In genomic region chr14:59293934-59294661, GRCh38 we compare ENCODE assay signal across 19 cellular contexts.
DNase-seq lines count a peak whose midpoint lies in the region; ATAC-seq, FAIRE-seq and TF ChIP-seq lines count a peak whose summit lies in the region.
"Had no signal": no experiment of that assay in that cellular context is flagged by ENCODE, and none has a peak within 500 bp of the region (broad histone marks: within the 10 kb centered on the region; RNA-seq: fewer than 3 reads in every experiment).

No MANE protein-coding gene starts in this region.

- peaks cover 13% of the 10 kb centered on the region for H3K4me1 ChIP-seq in astrocyte (ENCODE audit: insufficient read depth, low read length)
- H3K4me1 ChIP-seq in right cardiac atrium (ENCODE audit: control insufficient read depth, insufficient read depth, low read length), result peaks cover 17% of the 10 kb centered on the region
- peaks cover 0 to 46% (median 36%) of the 10 kb centered on the region in 4 donors for H3K4me1 ChIP-seq in sigmoid colon
- H3K4me1 ChIP-seq: colonic mucosa had no signal

- H3K79me2 ChIP-seq in astrocyte (ENCODE audit: insufficient read depth, low read length), result peaks cover 2% of the 10 kb centered on the region

- no peak for TF ChIP-seq EP300 in sigmoid colon (IDR thresholded peaks at IDR 0.05)

- peaks cover 29% of the 10 kb centered on the region for H3K4me1 Mint-ChIP-seq in astrocyte (ENCODE audit: low read depth, unreplicated experiment)

- peak overlapping the region; percentile 10 for H3K4me2 ChIP-seq in astrocyte (ENCODE audit: low read length)

- H3K4me3 ChIP-seq in astrocyte (ENCODE audit: insufficient read depth, low read depth, low read length) (no peak overlapping the region), right cardiac atrium (ENCODE audit: low read length) (no peak overlapping the region), sigmoid colon (no peak overlapping the region)
- H3K4me3 ChIP-seq: colonic mucosa, K562, right lobe of liver had no signal

- no peaks in the 10 kb centered on the region for H4K20me1 ChIP-seq in astrocyte (ENCODE audit: insufficient read depth, low read length)

- H3K27ac Mint-ChIP-seq in astrocyte (ENCODE audit: unreplicated experiment), result no peak overlapping the region
- H3K27ac Mint-ChIP-seq: activated CD4-positive, alpha-beta memory T cell treated with anti-CD3 and anti-CD28 coated beads for 36 hours; CD4-positive, CD25-positive, alpha-beta regulatory T cell; natural killer cell had no signal

- TF ChIP-seq POLR2A in sigmoid colon (IDR thresholded peaks at IDR 0.05), result no peak

- no peak for FAIRE-seq in astrocyte (lab: Jason Lieb, UNC)
- FAIRE-seq: K562, TTC549 had no signal

- no peak overlapping the region for H2AFZ ChIP-seq in astrocyte (ENCODE audit: low read depth, low read length)

- no peak overlapping the region for H3K4me3 Mint-ChIP-seq in astrocyte (ENCODE audit: unreplicated experiment)
- H3K4me3 Mint-ChIP-seq: activated CD4-positive, alpha-beta memory T cell treated with anti-CD3 and anti-CD28 coated beads for 36 hours; CD4-positive, CD25-positive, alpha-beta regulatory T cell; natural killer cell had no signal

- H3K36me3 ChIP-seq in astrocyte (ENCODE audit: insufficient read depth, low read length), result no peaks in the 10 kb centered on the region
- H3K36me3 ChIP-seq in sigmoid colon, result peaks cover 0 to 21% (median 9%) of the 10 kb centered on the region in 4 donors
- H3K36me3 ChIP-seq: colonic mucosa, right lobe of liver had no signal

- ATAC-seq in right cardiac atrium (peak; percentile 93 to 95), GM19467 (IDR thresholded peaks at IDR 0.05; ENCODE audit: unreplicated experiment) (no peak), HG03025 (IDR thresholded peaks at IDR 0.05; ENCODE audit: low FRiP score, unreplicated experiment) (no peak)
- ATAC-seq: HCT116, K562, natural killer cell, right lobe of liver had no signal

- peaks cover 20% of the 10 kb centered on the region for H3K36me3 Mint-ChIP-seq in astrocyte (ENCODE audit: low read depth, unreplicated experiment)
- H3K36me3 Mint-ChIP-seq: natural killer cell had no signal

- 42% methylated on average over 8 of the region's 8 CpGs for WGBS in right cardiac atrium
- WGBS in sigmoid colon, 2 donors, result 84 to 88% methylated on average over 8 of the region's 8 CpGs

- intact Hi-C loops in right cardiac atrium (cut with DNase I) (no loop called here), sigmoid colon (cut with DNase I) (no loop called here)

- H3K9ac ChIP-seq in astrocyte (ENCODE audit: low read length), result no peak overlapping the region

- H3K27me3 ChIP-seq in astrocyte (ENCODE audit: insufficient read depth, low read length), result no peaks in the 10 kb centered on the region
- no peaks in the 10 kb centered on the region for H3K27me3 ChIP-seq in right cardiac atrium (ENCODE audit: control insufficient read depth, insufficient read depth)
- H3K27me3 ChIP-seq in sigmoid colon, result no peaks in the 10 kb centered on the region
- H3K27me3 ChIP-seq: colonic mucosa, right lobe of liver had no signal

- peak overlapping the region; percentile 59 for H3K27ac ChIP-seq in astrocyte (ENCODE audit: low read depth, low read length)
- peak overlapping the region; percentile 11 for H3K27ac ChIP-seq in right cardiac atrium (ENCODE audit: low read length)
- H3K27ac ChIP-seq in sigmoid colon, result peak overlapping the region; percentile 40 to 72 (median 68)
- H3K27ac ChIP-seq: colonic mucosa had no signal

- H3K27me3 Mint-ChIP-seq in astrocyte (ENCODE audit: low read depth, unreplicated experiment), result no peaks in the 10 kb centered on the region
- H3K27me3 Mint-ChIP-seq: activated CD4-positive, alpha-beta memory T cell treated with anti-CD3 and anti-CD28 coated beads for 36 hours; CD4-positive, CD25-positive, alpha-beta regulatory T cell had no signal

- H3K9me3 Mint-ChIP-seq in astrocyte (ENCODE audit: unreplicated experiment), result no peaks in the 10 kb centered on the region
- H3K9me3 Mint-ChIP-seq: activated CD4-positive, alpha-beta memory T cell treated with anti-CD3 and anti-CD28 coated beads for 36 hours; CD4-positive, CD25-positive, alpha-beta regulatory T cell; natural killer cell had no signal

- H3K9me3 ChIP-seq in astrocyte (ENCODE audit: insufficient read depth, low read depth, low read length) (no peaks in the 10 kb centered on the region), right cardiac atrium (ENCODE audit: control insufficient read depth, low read length) (no peaks in the 10 kb centered on the region), sigmoid colon (no peaks in the 10 kb centered on the region)
- H3K9me3 ChIP-seq: colonic mucosa, right lobe of liver had no signal

- TF ChIP-seq CTCF in astrocyte (IDR thresholded peaks at IDR 0.05; ENCODE audit: insufficient read depth, low read depth, low read length) (no peak), sigmoid colon (IDR thresholded peaks at IDR 0.05) (no peak), GM10266 (IDR thresholded peaks at IDR 0.05; ENCODE audit: control insufficient read depth, insufficient read depth, low read depth, missing control alignments) (no peak)

- DNase-seq in AG08395 (ENCODE audit: low spot score) (peak; percentile 31), astrocyte (ENCODE audit: low read depth) (peak; percentile 68), right cardiac atrium (peak; percentile 81 to 91 (median 88)), sigmoid colon (no peak), GM10266 (ENCODE audit: extremely low spot score) (no peak)
- no peak for DNase-seq in stimulated activated CD8-positive, alpha-beta memory T cell treated with anti-CD3 and anti-CD28 coated beads, Interleukin-4, amount 100 ng/mL, for 48 hours
- DNase-seq: activated CD4-positive, alpha-beta memory T cell treated with anti-CD3 and anti-CD28 coated beads for 36 hours; CD4-positive, CD25-positive, alpha-beta regulatory T cell; colonic mucosa; DND-41; natural killer cell; right lobe of liver; SIG-M5; stimulated activated CD4-positive, alpha-beta T cell treated with anti-CD3 and anti-CD28 coated beads, Interleukin-4, amount 100 ng/mL, for 4 hours had no signal

Comparison
In these comparisons a context has a peak if more than half of its experiments do, and no peak if none do; other contexts are left out.
1. DNase-seq: peak in AG08395 (single experiment), astrocyte (single experiment) and right cardiac atrium (3 of 3); none in sigmoid colon (single experiment), stimulated activated CD8-positive, alpha-beta memory T cell treated with anti-CD3 and anti-CD28 coated beads, Interleukin-4, amount 100 ng/mL, for 48 hours (single experiment) and GM10266 (single experiment).
2. H3K27ac ChIP-seq: peak in every context shown above with its lines; median percentile 68 in sigmoid colon; 59 in astrocyte; 11 in right cardiac atrium.
3. ATAC-seq: peak in right cardiac atrium (2 of 2); none in GM19467 (single experiment) and HG03025 (single experiment).